In genomic region chr5:87347841-87348240, GRCh38 we compare ENCODE assay signal across 14 cellular contexts.
"Had no signal": no experiment of that assay in that cellular context is flagged by ENCODE, and none has a peak within 500 bp of the region (broad histone marks: within the 10 kb centered on the region; RNA-seq: fewer than 3 reads in every experiment).

No MANE protein-coding gene starts in this region.

- DNase-seq: activated CD4-positive, CD25-positive, alpha-beta regulatory T cell; activated T-cell treated with anti-CD3 and anti-CD28 coated beads, Interleukin-2, amount 50 U/mL, for 1 hour; amniotic stem cell; kidney; left ventricle myocardium superior; mesendoderm; pancreas; retina; T-helper 2 cell had no signal

- H3K9me3 ChIP-seq: gastroesophageal sphincter, pancreas, tibial nerve, vagina had no signal

- H3K27me3 ChIP-seq: gastroesophageal sphincter, pancreas, tibial nerve, vagina had no signal

- H3K4me3 ChIP-seq: gastroesophageal sphincter, pancreas, skin epidermis, tibial nerve, vagina had no signal

- H3K36me3 ChIP-seq: pancreas had no signal

- H3K27ac ChIP-seq: gastroesophageal sphincter, pancreas, skin epidermis, tibial nerve, vagina had no signal

- ATAC-seq: gastroesophageal sphincter; left ventricle myocardium superior; pancreas; stimulated activated memory B cell treated with anti-CD40 and anti-IgM and Interleukin-4, amounts not matched to agents 10 μg/mL and 1 μg/mL and 100 μg/mL, for 72 hours had no signal

- H3K4me1 ChIP-seq: gastroesophageal sphincter, pancreas, vagina had no signal
